ENCODE assay signal across 26 cellular contexts in the genomic region with DNA sequence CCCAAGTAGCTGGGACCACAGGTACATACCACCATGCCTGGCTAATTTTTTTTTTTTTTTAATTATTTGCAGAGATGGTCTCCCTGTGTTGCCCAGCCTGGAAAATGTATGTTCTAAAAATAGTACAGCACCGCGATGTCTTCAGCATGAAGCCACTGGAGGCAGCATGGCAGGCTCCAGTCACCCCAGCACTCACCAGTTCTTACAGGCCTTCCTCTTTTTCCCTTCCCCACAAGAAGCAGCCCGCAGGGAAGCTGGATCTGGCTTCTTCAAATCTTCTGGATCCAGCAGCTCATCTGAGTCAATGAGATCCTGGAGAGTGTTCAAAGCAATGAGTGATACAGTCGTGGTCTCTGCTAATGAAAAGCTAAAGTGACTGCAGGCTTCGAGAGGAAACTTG. TPM values are rescaled to one million over a fixed set of nuclear protein-coding genes. Genes with fewer than 3 reads are reported as not detected.
"Had no signal": no experiment of that assay in that cellular context is flagged by ENCODE, and none has a peak within 500 bp of the region (broad histone marks: within the 10 kb centered on the region; RNA-seq: fewer than 3 reads in every experiment).

No MANE protein-coding gene starts in this region.

- H3K4me1 Mint-ChIP-seq: memory B cell; mesothelial cell of epicardium; stimulated activated memory B cell treated with anti-CD40 and anti-IgM and Interleukin-4, amounts not matched to agents 10 μg/mL and 1 μg/mL and 100 μg/mL, for 72 hours had no signal

- H3K9me3 Mint-ChIP-seq: memory B cell; mesothelial cell of epicardium; nephron; stimulated activated memory B cell treated with anti-CD40 and anti-IgM and Interleukin-4, amounts not matched to agents 10 μg/mL and 1 μg/mL and 100 μg/mL, for 72 hours; stimulated activated naive CD8-positive, alpha-beta T cell treated with anti-CD3 and anti-CD28 coated beads, Interleukin-15, Interleukin-2, amounts not matched to agents 100 ng/mL and 50 ng/mL, for 24 hours had no signal

- H3K4me3 Mint-ChIP-seq: memory B cell; mesothelial cell of epicardium; nephron; stimulated activated memory B cell treated with anti-CD40 and anti-IgM and Interleukin-4, amounts not matched to agents 10 μg/mL and 1 μg/mL and 100 μg/mL, for 72 hours; stimulated activated naive CD8-positive, alpha-beta T cell treated with anti-CD3 and anti-CD28 coated beads, Interleukin-15, Interleukin-2, amounts not matched to agents 100 ng/mL and 50 ng/mL, for 24 hours had no signal

- DNase-seq: dorsolateral prefrontal cortex; effector CD8-positive, alpha-beta T cell; foreskin melanocyte; head of caudate nucleus; kidney; left cardiac atrium; left ventricle myocardium inferior; lower lobe of right lung; occipital lobe; psoas muscle; retina; right lobe of liver; stimulated activated CD4-positive, alpha-beta T cell treated with anti-CD3 and anti-CD28 coated beads, Interleukin-4, amount 100 ng/mL, for 1 hour; stimulated activated CD8-positive, alpha-beta memory T cell treated with anti-CD3 and anti-CD28 coated beads, Interleukin-4, amount 100 ng/mL, for 48 hours; tibial artery; upper lobe of left lung; uterus had no signal

- ATAC-seq: left cardiac atrium; lower lobe of right lung; psoas muscle; right lobe of liver; stimulated activated memory B cell treated with anti-CD40 and anti-IgM and Interleukin-4, amounts not matched to agents 10 μg/mL and 1 μg/mL and 100 μg/mL, for 72 hours had no signal

- H3K27ac Mint-ChIP-seq: memory B cell; mesothelial cell of epicardium; nephron; stimulated activated memory B cell treated with anti-CD40 and anti-IgM and Interleukin-4, amounts not matched to agents 10 μg/mL and 1 μg/mL and 100 μg/mL, for 72 hours; stimulated activated naive CD8-positive, alpha-beta T cell treated with anti-CD3 and anti-CD28 coated beads, Interleukin-15, Interleukin-2, amounts not matched to agents 100 ng/mL and 50 ng/mL, for 24 hours had no signal

- H3K27me3 Mint-ChIP-seq: memory B cell; stimulated activated memory B cell treated with anti-CD40 and anti-IgM and Interleukin-4, amounts not matched to agents 10 μg/mL and 1 μg/mL and 100 μg/mL, for 72 hours; stimulated activated naive CD8-positive, alpha-beta T cell treated with anti-CD3 and anti-CD28 coated beads, Interleukin-15, Interleukin-2, amounts not matched to agents 100 ng/mL and 50 ng/mL, for 24 hours had no signal

RNA-seq across cellular contexts. Expression of gene CCL17, which starts 26.4 kb away (rescaled TPM):
- total RNA-seq: hepatocyte, left cardiac atrium, left ventricle myocardium inferior, mesothelial cell of epicardium, mucosa of gallbladder, myocyte, occipital lobe, psoas muscle, right lobe of liver, temporal lobe, uterus had no signal
